ENCODE assay signal across 19 cellular contexts in the genomic region with DNA sequence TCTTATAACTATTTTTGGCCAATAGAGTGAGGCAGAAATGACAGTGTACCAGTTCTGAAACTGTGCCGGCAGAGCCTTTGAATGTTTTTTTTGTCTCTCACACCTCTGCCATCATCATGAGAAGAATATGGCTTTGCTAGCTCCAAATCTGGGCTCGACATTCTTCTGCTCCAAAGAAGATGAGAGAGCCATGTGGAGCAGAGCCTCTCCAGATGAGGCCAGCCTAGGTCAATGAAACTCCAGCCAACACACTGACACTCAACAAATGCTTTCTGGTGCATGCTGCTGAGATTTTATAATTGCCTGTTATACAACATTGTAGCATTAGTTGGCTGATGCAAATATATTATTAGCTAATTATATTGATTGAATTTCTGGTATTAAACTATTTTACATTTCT.
"Had no signal": no experiment of that assay in that cellular context is flagged by ENCODE, and none has a peak within 500 bp of the region (broad histone marks: within the 10 kb centered on the region; RNA-seq: fewer than 3 reads in every experiment).

No MANE protein-coding gene starts in this region.

- H3K27me3 ChIP-seq: cardiac muscle cell, esophagus muscularis mucosa, foreskin keratinocyte, hepatocyte, left lung, transverse colon had no signal

- H3K4me3 ChIP-seq: cardiac muscle cell, esophagus muscularis mucosa, hepatocyte, left lung, psoas muscle, smooth muscle cell, transverse colon had no signal

- H3K9me3 ChIP-seq: esophagus muscularis mucosa, left lung, psoas muscle, transverse colon had no signal

- H3K9ac ChIP-seq: parathyroid adenoma had no signal

- H3K27ac ChIP-seq: cardiac muscle cell, epithelial cell of prostate, foreskin keratinocyte, hepatocyte, left lung, parathyroid adenoma, psoas muscle, transverse colon had no signal

- H3K4me1 ChIP-seq: left lung, parathyroid adenoma had no signal

- ATAC-seq: effector memory CD8-positive, alpha-beta T cell; foreskin keratinocyte; left lung; naive thymus-derived CD4-positive, alpha-beta T cell; psoas muscle; stimulated activated effector memory CD8-positive, alpha-beta T cell treated with anti-CD3 and anti-CD28 coated beads, Interleukin-12 subunit alpha, Interleukin-12 subunit beta, amount 100 ng/mL, for 72 hours; stimulated activated naive CD8-positive, alpha-beta T cell treated with anti-CD3 and anti-CD28 coated beads, Interleukin-15, Interleukin-2, amounts not matched to agents 100 U/mL and 50 U/mL, for 24 hours had no signal

- H3K36me3 ChIP-seq: cardiac muscle cell, esophagus muscularis mucosa, left lung, transverse colon had no signal

- DNase-seq: cerebellar nuclear complex; effector memory CD8-positive, alpha-beta T cell; foreskin keratinocyte; head of caudate nucleus; left lung; naive thymus-derived CD4-positive, alpha-beta T cell; nephron progenitor cell; psoas muscle; stimulated activated CD4-positive, alpha-beta T cell treated with anti-CD3 and anti-CD28 coated beads, Interleukin-2, amount 100 ng/mL, for 48 hours; stimulated activated CD8-positive, alpha-beta memory T cell treated with anti-CD3 and anti-CD28 coated beads, Interleukin-4, amount 100 ng/mL, for 48 hours; stimulated activated naive CD8-positive, alpha-beta T cell treated with anti-CD3 and anti-CD28 coated beads, Interleukin-15, Interleukin-2, amounts not matched to agents 100 U/mL and 50 U/mL, for 24 hours; transverse colon had no signal
